In genomic region chr2:169139145-169139544, GRCh38 we compare ENCODE assay signal across 21 cellular contexts.
"Had no signal": no experiment of that assay in that cellular context is flagged by ENCODE, and none has a peak within 500 bp of the region (broad histone marks: within the 10 kb centered on the region; RNA-seq: fewer than 3 reads in every experiment).

No MANE protein-coding gene starts in this region.

- H3K27ac ChIP-seq: sigmoid colon, skin epidermis, testis, tibial nerve, upper lobe of right lung, vagina had no signal

- H3K4me3 ChIP-seq: sigmoid colon, skin epidermis, testis, tibial nerve, upper lobe of right lung, vagina had no signal

- H3K27me3 ChIP-seq: sigmoid colon, testis, tibial nerve, upper lobe of right lung, vagina had no signal

- H3K4me1 ChIP-seq: sigmoid colon, testis, tibial nerve, upper lobe of right lung, vagina had no signal

- H3K4me3 Mint-ChIP-seq: endodermal cell; natural killer cell; neural crest cell; stimulated activated naive B cell treated with anti-CD40 and anti-IgM and Interleukin-4, amounts not matched to agents 10 μg/mL and 1 μg/mL and 100 μg/mL, for 72 hours; stimulated activated naive CD8-positive, alpha-beta T cell treated with anti-CD3 and anti-CD28 coated beads, Interleukin-15, amount 100 ng/mL, for 72 hours had no signal

- H3K9me3 ChIP-seq: sigmoid colon, testis, tibial nerve, upper lobe of right lung, vagina had no signal

- ATAC-seq: natural killer cell; stimulated activated naive B cell treated with anti-CD40 and anti-IgM and Interleukin-4, amounts not matched to agents 10 μg/mL and 1 μg/mL and 100 μg/mL, for 72 hours; stimulated activated naive CD8-positive, alpha-beta T cell treated with anti-CD3 and anti-CD28 coated beads, Interleukin-15, amount 100 ng/mL, for 72 hours; upper lobe of right lung had no signal

- H3K4me1 Mint-ChIP-seq: natural killer cell; stimulated activated naive B cell treated with anti-CD40 and anti-IgM and Interleukin-4, amounts not matched to agents 10 μg/mL and 1 μg/mL and 100 μg/mL, for 72 hours; stimulated activated naive CD8-positive, alpha-beta T cell treated with anti-CD3 and anti-CD28 coated beads, Interleukin-15, amount 100 ng/mL, for 72 hours had no signal

- H3K36me3 Mint-ChIP-seq: natural killer cell; stimulated activated naive B cell treated with anti-CD40 and anti-IgM and Interleukin-4, amounts not matched to agents 10 μg/mL and 1 μg/mL and 100 μg/mL, for 72 hours had no signal

- H3K27me3 Mint-ChIP-seq: stimulated activated naive B cell treated with anti-CD40 and anti-IgM and Interleukin-4, amounts not matched to agents 10 μg/mL and 1 μg/mL and 100 μg/mL, for 72 hours; stimulated activated naive CD8-positive, alpha-beta T cell treated with anti-CD3 and anti-CD28 coated beads, Interleukin-15, amount 100 ng/mL, for 72 hours had no signal

- DNase-seq: effector CD4-positive, alpha-beta T cell; endodermal cell; erythroblast; foreskin melanocyte; head of caudate nucleus; hippocampal formation; kidney glomerular epithelial cell; mammary epithelial cell; natural killer cell; posterior cingulate gyrus; sigmoid colon; stimulated activated CD4-positive, alpha-beta T cell treated with anti-CD3 and anti-CD28 coated beads, Interleukin-2, amount 100 ng/mL, for 24 hours; stimulated activated CD4-positive, alpha-beta T cell treated with anti-CD3 and anti-CD28 coated beads, Interleukin-4, amount 100 ng/mL, for 4 hours; stimulated activated naive B cell treated with anti-CD40 and anti-IgM and Interleukin-4, amounts not matched to agents 10 μg/mL and 1 μg/mL and 100 μg/mL, for 72 hours; stimulated activated naive CD8-positive, alpha-beta T cell treated with anti-CD3 and anti-CD28 coated beads, Interleukin-15, amount 100 ng/mL, for 72 hours; testis; upper lobe of right lung had no signal

- H3K27ac Mint-ChIP-seq: natural killer cell; stimulated activated naive B cell treated with anti-CD40 and anti-IgM and Interleukin-4, amounts not matched to agents 10 μg/mL and 1 μg/mL and 100 μg/mL, for 72 hours; stimulated activated naive CD8-positive, alpha-beta T cell treated with anti-CD3 and anti-CD28 coated beads, Interleukin-15, amount 100 ng/mL, for 72 hours had no signal

- H3K36me3 ChIP-seq: sigmoid colon, tibial nerve, upper lobe of right lung, vagina had no signal
